ENCODE assay signal across 14 cellular contexts in the genomic region with DNA sequence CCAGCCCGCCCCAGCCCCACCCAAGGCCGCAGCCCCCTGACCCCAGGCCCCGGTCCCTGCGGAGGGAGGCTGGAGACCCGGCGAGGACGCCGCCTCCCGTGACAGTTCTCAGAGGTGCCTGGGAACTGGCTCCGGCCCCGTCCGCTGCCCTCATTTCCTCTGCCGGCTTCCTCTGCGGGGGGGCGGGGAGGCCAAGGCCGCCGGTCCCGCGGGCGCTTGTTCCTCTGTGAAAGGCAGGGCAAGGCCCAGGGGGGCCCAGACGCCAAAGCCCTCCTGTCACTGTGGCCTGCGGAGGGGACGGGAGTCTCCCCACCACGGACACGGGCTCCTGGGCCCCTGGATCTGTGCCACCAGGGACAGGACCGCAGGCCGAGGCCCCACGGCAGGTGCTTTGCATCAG. TPM values are rescaled to one million over a fixed set of nuclear protein-coding genes. Genes with fewer than 3 reads are reported as not detected.
DNase-seq lines count a peak whose midpoint lies in the region; ATAC-seq, FAIRE-seq and TF ChIP-seq lines count a peak whose summit lies in the region.
"Had no signal": no experiment of that assay in that cellular context is flagged by ENCODE, and none has a peak within 500 bp of the region (broad histone marks: within the 10 kb centered on the region; RNA-seq: fewer than 3 reads in every experiment).

No MANE protein-coding gene starts in this region.

- ATAC-seq in activated naive CD8-positive, alpha-beta T cell treated with anti-CD3 and anti-CD28 coated beads, Interleukin-2, amount 10 ng/mL, durations not matched to agents 7 days and 5 days (ENCODE audit: low read depth), result peak; percentile 70
- ATAC-seq in upper lobe of right lung, result peak; percentile 65

- POLR2A ChIA-PET in activated naive CD8-positive, alpha-beta T cell treated with anti-CD3 and anti-CD28 coated beads, Interleukin-2, amount 10 ng/mL, durations not matched to agents 7 days and 5 days (lab: Charles Lee), result no interaction called here

- intact Hi-C loops in upper lobe of right lung (cut with DNase I), result no loop called here

- no peaks in the 10 kb centered on the region for H3K9me3 Mint-ChIP-seq in activated naive CD8-positive, alpha-beta T cell treated with anti-CD3 and anti-CD28 coated beads, Interleukin-2, amount 10 ng/mL, durations not matched to agents 7 days and 5 days
- H3K9me3 Mint-ChIP-seq in activated naive CD8-positive, alpha-beta T cell treated with anti-CD3 and anti-CD28 coated beads for 36 hours, result no peaks in the 10 kb centered on the region

- H3K36me3 Mint-ChIP-seq in activated naive CD8-positive, alpha-beta T cell treated with anti-CD3 and anti-CD28 coated beads, Interleukin-2, amount 10 ng/mL, durations not matched to agents 7 days and 5 days, result no peaks in the 10 kb centered on the region
- no peaks in the 10 kb centered on the region for H3K36me3 Mint-ChIP-seq in activated naive CD8-positive, alpha-beta T cell treated with anti-CD3 and anti-CD28 coated beads for 36 hours

- H3K4me3 Mint-ChIP-seq in activated naive CD8-positive, alpha-beta T cell treated with anti-CD3 and anti-CD28 coated beads, Interleukin-2, amount 10 ng/mL, durations not matched to agents 7 days and 5 days, result peak overlapping the region; percentile 40
- no peak overlapping the region for H3K4me3 Mint-ChIP-seq in activated naive CD8-positive, alpha-beta T cell treated with anti-CD3 and anti-CD28 coated beads for 36 hours

- H3K27me3 ChIP-seq in upper lobe of right lung, result peaks cover 7% of the 10 kb centered on the region

- peak overlapping the region; percentile 48 for H3K4me3 ChIP-seq in upper lobe of right lung

- peak overlapping the region; percentile 58 for H3K27ac Mint-ChIP-seq in activated naive CD8-positive, alpha-beta T cell treated with anti-CD3 and anti-CD28 coated beads, Interleukin-2, amount 10 ng/mL, durations not matched to agents 7 days and 5 days
- H3K27ac Mint-ChIP-seq in activated naive CD8-positive, alpha-beta T cell treated with anti-CD3 and anti-CD28 coated beads for 36 hours, result no peak overlapping the region

- H3K27me3 Mint-ChIP-seq in activated naive CD8-positive, alpha-beta T cell treated with anti-CD3 and anti-CD28 coated beads, Interleukin-2, amount 10 ng/mL, durations not matched to agents 7 days and 5 days, result peaks cover 5% of the 10 kb centered on the region
- peaks cover 17% of the 10 kb centered on the region for H3K27me3 Mint-ChIP-seq in activated naive CD8-positive, alpha-beta T cell treated with anti-CD3 and anti-CD28 coated beads for 36 hours

- peaks cover 6% of the 10 kb centered on the region for H3K4me1 ChIP-seq in upper lobe of right lung

- no peaks in the 10 kb centered on the region for H3K36me3 ChIP-seq in upper lobe of right lung

- H3K9me3 ChIP-seq in upper lobe of right lung, result no peaks in the 10 kb centered on the region

- H3K4me1 Mint-ChIP-seq in activated naive CD8-positive, alpha-beta T cell treated with anti-CD3 and anti-CD28 coated beads, Interleukin-2, amount 10 ng/mL, durations not matched to agents 7 days and 5 days, result no peaks in the 10 kb centered on the region
- H3K4me1 Mint-ChIP-seq in activated naive CD8-positive, alpha-beta T cell treated with anti-CD3 and anti-CD28 coated beads for 36 hours, result no peaks in the 10 kb centered on the region

- no peak for TF ChIP-seq POLR2A in GM12892 (IDR thresholded peaks at IDR 0.05; ENCODE audit: low read depth, low read length)

- DNase-seq in activated naive CD8-positive, alpha-beta T cell treated with anti-CD3 and anti-CD28 coated beads, Interleukin-2, amount 10 ng/mL, durations not matched to agents 7 days and 5 days, result peak; percentile 67
- DNase-seq in activated naive CD8-positive, alpha-beta T cell treated with anti-CD3 and anti-CD28 coated beads for 36 hours, result no peak
- DNase-seq in frontal cortex (ENCODE audit: low spot score in 2 of 2) (peak; percentile 67 to 68), mucosa of gallbladder (ENCODE audit: low spot score) (peak; percentile 34), upper lobe of right lung (peak; percentile 82), GM19238 (ENCODE audit: insufficient read length, low spot score) (no peak), amniotic stem cell (lab: John Stamatoyannopoulos, UW) (no peak), GM12892 (ENCODE audit: insufficient read length) (no peak)
- DNase-seq: activated CD8-positive, alpha-beta memory T cell treated with anti-CD3 and anti-CD28 coated beads, Interleukin-2, amount 50 U/mL, for 4 hours; stimulated activated CD4-positive, alpha-beta T cell treated with anti-CD3 and anti-CD28 coated beads, Interleukin-4, amount 100 ng/mL, for 4 hours; trophoblast cell had no signal

- no peak for TF ChIP-seq CTCF in upper lobe of right lung (IDR thresholded peaks at IDR 0.05)

- H3K27ac ChIP-seq in upper lobe of right lung, result peak overlapping the region; percentile 71

- FAIRE-seq in frontal cortex (lab: Jason Lieb, UNC), result no peak
- no peak for FAIRE-seq in GM12892 (lab: Jason Lieb, UNC)
- FAIRE-seq: keratinocyte had no signal

RNA-seq across cellular contexts. Expression of gene PVALEF, which starts 5.0 kb away (rescaled TPM):
- total RNA-seq in activated naive CD8-positive, alpha-beta T cell treated with anti-CD3 and anti-CD28 coated beads, Interleukin-2, amount 10 ng/mL, durations not matched to agents 7 days and 5 days, result not detected
- not detected for total RNA-seq in activated naive CD8-positive, alpha-beta T cell treated with anti-CD3 and anti-CD28 coated beads for 36 hours
- total RNA-seq in frontal cortex (not detected), mucosa of gallbladder (not detected), upper lobe of right lung (not detected)
- polyA plus RNA-seq in GM12892 (2012; ENCODE audit: missing spikeins), result not detected
- total RNA-seq: HT1080; T-helper 1 cell treated with Interleukin-12 subunit alpha and Interleukin-12 subunit beta and Interleukin-4 antibody, amounts not matched to agents 30 ng/mL and 1 ng/mL, for 36 hours had no signal
- polyA plus RNA-seq: keratinocyte had no signal

RNA-seq across cellular contexts. Expression of gene AATK, which starts 5.7 kb away (rescaled TPM):
- total RNA-seq in activated naive CD8-positive, alpha-beta T cell treated with anti-CD3 and anti-CD28 coated beads, Interleukin-2, amount 10 ng/mL, durations not matched to agents 7 days and 5 days, result 1 to 10 TPM; 1.2 to 1.4 TPM
- under 1 TPM; 0.21 to 0.26 TPM for total RNA-seq in activated naive CD8-positive, alpha-beta T cell treated with anti-CD3 and anti-CD28 coated beads for 36 hours
- total RNA-seq in frontal cortex (8.2 TPM), mucosa of gallbladder (14.2 TPM), upper lobe of right lung (72.5 TPM)
- not detected for polyA plus RNA-seq in GM12892 (2012; ENCODE audit: missing spikeins)

Comparison
In these comparisons a context has a peak if more than half of its experiments do, and no peak if none do; other contexts are left out.
1. DNase-seq: peak in activated naive CD8-positive, alpha-beta T cell treated with anti-CD3 and anti-CD28 coated beads, Interleukin-2, amount 10 ng/mL, durations not matched to agents 7 days and 5 days (single experiment), frontal cortex (2 of 2), mucosa of gallbladder (single experiment) and upper lobe of right lung (single experiment); none in activated naive CD8-positive, alpha-beta T cell treated with anti-CD3 and anti-CD28 coated beads for 36 hours (single experiment), GM19238 (single experiment), amniotic stem cell (single experiment) and GM12892 (single experiment).